ENCODE assay signal across 17 cellular contexts in the genomic region with DNA sequence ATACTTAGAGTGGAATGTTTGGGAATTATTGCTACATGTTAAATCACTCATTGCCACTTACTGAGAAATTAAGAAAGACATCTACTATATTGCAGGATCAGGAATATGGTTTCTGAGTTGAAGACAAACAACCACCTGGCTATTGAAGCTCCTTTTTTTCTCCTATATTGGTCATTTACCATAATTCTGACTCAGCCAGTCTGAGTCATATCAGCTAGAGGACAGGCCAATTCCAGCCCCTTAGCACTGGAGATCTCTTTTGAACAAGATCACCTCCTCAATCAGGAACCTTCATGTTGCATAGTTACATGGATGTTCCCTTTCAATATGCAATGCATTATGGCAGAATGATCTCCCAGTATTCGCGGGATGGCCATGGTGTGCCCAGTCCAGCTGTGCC. TPM values are rescaled to one million over a fixed set of nuclear protein-coding genes. Genes with fewer than 3 reads are reported as not detected.
DNase-seq lines count a peak whose midpoint lies in the region; ATAC-seq and TF ChIP-seq lines count a peak whose summit lies in the region.
"Had no signal": no experiment of that assay in that cellular context is flagged by ENCODE, and none has a peak within 500 bp of the region (broad histone marks: within the 10 kb centered on the region; RNA-seq: fewer than 3 reads in every experiment).

No MANE protein-coding gene starts in this region.

- no peaks in the 10 kb centered on the region; a peak in 1 of 5 replicates for H3K9me3 Mint-ChIP-seq in H9
- peaks cover 11 to 18% of the 10 kb centered on the region in 2 donors for H3K9me3 Mint-ChIP-seq in effector memory CD8-positive, alpha-beta T cell

- no peak overlapping the region for H3K9ac ChIP-seq in H9 (ENCODE audit: extremely low read depth, insufficient read length, low read length)
- H3K9ac ChIP-seq in mesenchymal stem cell (ENCODE audit: low read length): no peak overlapping the region

- H3K27ac Mint-ChIP-seq in H9: peak overlapping the region in 2 of 3 experiments; percentile 5 to 37; a peak in 2 of 7 replicates
- H3K27ac Mint-ChIP-seq in effector memory CD8-positive, alpha-beta T cell: no peak overlapping the region
- H3K27ac Mint-ChIP-seq: CD14-positive monocyte had no signal

- ATAC-seq in RWPE2 (ENCODE audit: low read depth): peak; percentile 72
- no peak for ATAC-seq in effector memory CD8-positive, alpha-beta T cell (replicated peaks)

- no peaks in the 10 kb centered on the region for H3K79me2 ChIP-seq in H9 (ENCODE audit: insufficient read depth, low read length)

- H3K4me1 Mint-ChIP-seq in H9: peaks cover 21 to 28% of the 10 kb centered on the region in 2 experiments
- H3K4me1 Mint-ChIP-seq in effector memory CD8-positive, alpha-beta T cell (ENCODE audit: low read depth in 2 of 2): no peaks in the 10 kb centered on the region
- H3K4me1 Mint-ChIP-seq: CD14-positive monocyte had no signal

- H3K27me3 ChIP-seq in H9 (ENCODE audit: insufficient read depth, low read length): no peaks in the 10 kb centered on the region
- H3K27me3 ChIP-seq in RWPE2 (ENCODE audit: insufficient read depth, poor library complexity, severe bottlenecking): no peaks in the 10 kb centered on the region
- no peaks in the 10 kb centered on the region for H3K27me3 ChIP-seq in mesenchymal stem cell (ENCODE audit: control insufficient read depth in 1 of 2, insufficient read depth in 1 of 2, low read length in 2 of 2)

- H3K79me1 ChIP-seq in H9 (ENCODE audit: insufficient read depth, low read depth, low read length, poor library complexity, severe bottlenecking) (no peaks in the 10 kb centered on the region), mesenchymal stem cell (replicated peaks; ENCODE audit: low read length, poor library complexity, severe bottlenecking) (no peaks in the 10 kb centered on the region)

- no peak overlapping the region for H3K56ac ChIP-seq in H9 (ENCODE audit: insufficient read length, low read depth, low read length)

- H3K36me3 ChIP-seq in RWPE2 (ENCODE audit: low read depth) (no peaks in the 10 kb centered on the region), mesenchymal stem cell (ENCODE audit: control insufficient read depth in 1 of 2, insufficient read depth in 2 of 2, low read depth in 1 of 2, low read length in 2 of 2) (no peaks in the 10 kb centered on the region)

- H3T11ph ChIP-seq in H9 (ENCODE audit: low read length): no peak overlapping the region

- H2BK15ac ChIP-seq in H9 (ENCODE audit: low read depth, low read length): no peak overlapping the region
- no peak overlapping the region for H2BK15ac ChIP-seq in mesenchymal stem cell (ENCODE audit: low read depth, poor library complexity, severe bottlenecking)

- H3K18ac ChIP-seq in H9 (ENCODE audit: insufficient read length, low read depth, low read length) (no peak overlapping the region), mesenchymal stem cell (ENCODE audit: low read depth in 1 of 2, low read length in 2 of 2) (no peak overlapping the region)

- H2AFZ ChIP-seq in H9 (ENCODE audit: low read length): no peak overlapping the region
- no peak overlapping the region for H2AFZ ChIP-seq in mesenchymal stem cell (ENCODE audit: low read depth, low read length)
- H2AFZ ChIP-seq: PC-9 had no signal

- H3K23ac ChIP-seq in H9 (ENCODE audit: insufficient read length, low read depth, low read length): no peak overlapping the region
- H3K23ac ChIP-seq in mesenchymal stem cell (ENCODE audit: low read length in 2 of 2): no peak overlapping the region

- no peak overlapping the region for H2BK120ac ChIP-seq in H9 (ENCODE audit: low read depth, low read length, poor library complexity, severe bottlenecking)
- H2BK120ac ChIP-seq in mesenchymal stem cell (ENCODE audit: low read depth, low read length): no peak overlapping the region

- H3K14ac ChIP-seq in H9 (ENCODE audit: insufficient read depth, low read length): no peak overlapping the region
- no peak overlapping the region for H3K14ac ChIP-seq in mesenchymal stem cell (ENCODE audit: low read length in 2 of 2)

- no peaks in the 10 kb centered on the region for H4K20me1 ChIP-seq in H9 (ENCODE audit: control insufficient read depth, insufficient read depth, insufficient read length)

- H3K9me3 ChIP-seq in H9 (ENCODE audit: control insufficient read depth, low read depth, low read length) (no peaks in the 10 kb centered on the region), RWPE2 (ENCODE audit: severe bottlenecking) (no peaks in the 10 kb centered on the region), mesenchymal stem cell (ENCODE audit: control insufficient read depth, low read length) (no peaks in the 10 kb centered on the region)
- H3K9me3 ChIP-seq: Caco-2 had no signal

- H3K4me2 ChIP-seq in H9 (ENCODE audit: insufficient read depth, insufficient read length, low read length): no peak overlapping the region
- H3K4me2 ChIP-seq in mesenchymal stem cell (ENCODE audit: low read length, poor library complexity, severe bottlenecking): no peak overlapping the region
- H3K4me2 ChIP-seq: PC-9 had no signal

- H4K8ac ChIP-seq in H9 (replicated peaks; ENCODE audit: insufficient read length, low read depth, low read length): no peak overlapping the region
- no peak overlapping the region for H4K8ac ChIP-seq in mesenchymal stem cell (ENCODE audit: low read length)

- H3K4me1 ChIP-seq in H9 (ENCODE audit: insufficient read depth, low read length): peaks cover 3% of the 10 kb centered on the region; the same call in 1 of the 2 replicates
- no peaks in the 10 kb centered on the region for H3K4me1 ChIP-seq in RWPE2 (ENCODE audit: insufficient read depth, poor library complexity, severe bottlenecking)
- no peaks in the 10 kb centered on the region for H3K4me1 ChIP-seq in mesenchymal stem cell (ENCODE audit: control insufficient read depth, insufficient read depth, low read depth, low read length)
- H3K4me1 ChIP-seq: Caco-2 had no signal

- H4K91ac ChIP-seq in H9 (ENCODE audit: insufficient read length, low read depth, low read length) (no peak overlapping the region), mesenchymal stem cell (ENCODE audit: low read length) (no peak overlapping the region)

- H3K27ac ChIP-seq in H9 (ENCODE audit: insufficient read length, low read depth, low read length) (no peak overlapping the region), RWPE2 (ENCODE audit: poor library complexity, severe bottlenecking) (no peak overlapping the region), mesenchymal stem cell (ENCODE audit: low read length, poor library complexity, severe bottlenecking) (no peak overlapping the region)
- H3K27ac ChIP-seq: PC-9 had no signal

- H2AK5ac ChIP-seq in H9 (ENCODE audit: insufficient read length, low read length) (no peak overlapping the region), mesenchymal stem cell (ENCODE audit: low read length, severe bottlenecking) (no peak overlapping the region)

- TF ChIP-seq CTCF in H9 (conservative IDR thresholded peaks at IDR 0.05): no peak
- no peak for TF ChIP-seq CTCF in RWPE2 (IDR thresholded peaks at IDR 0.05; ENCODE audit: poor library complexity, severe bottlenecking)
- no peak for TF ChIP-seq CTCF in choroid plexus epithelial cell (conservative IDR thresholded peaks at IDR 0.05; ENCODE audit: low read depth, low read length)

- H2BK5ac ChIP-seq in H9 (ENCODE audit: insufficient read length, low read length) (no peak overlapping the region), mesenchymal stem cell (ENCODE audit: low read depth, low read length, poor library complexity, severe bottlenecking) (no peak overlapping the region)

- H2BK20ac ChIP-seq in H9 (ENCODE audit: low read depth, low read length, poor library complexity, severe bottlenecking): no peak overlapping the region

- H3K4me3 ChIP-seq in RWPE2 (ENCODE audit: severe bottlenecking) (no peak overlapping the region), choroid plexus epithelial cell (ENCODE audit: low read depth, low read length) (no peak overlapping the region), mesenchymal stem cell (ENCODE audit: insufficient read depth in 1 of 2, low read depth in 1 of 2, low read length in 2 of 2) (no peak overlapping the region)
- H3K4me3 ChIP-seq: PC-9 had no signal

- WGBS in H9 (ENCODE audit: extremely low coverage, insufficient read length, low lambda C conversion rate): no CpG with 5 or more reads among the region's 2 CpGs
- WGBS in mesenchymal stem cell: 100% methylated on average over 2 of the region's 2 CpGs

- no peak overlapping the region for H3K4me3 Mint-ChIP-seq in H9
- H3K4me3 Mint-ChIP-seq in effector memory CD8-positive, alpha-beta T cell: no peak overlapping the region
- H3K4me3 Mint-ChIP-seq: CD14-positive monocyte had no signal

- no peak overlapping the region for H3K4ac ChIP-seq in H9 (ENCODE audit: low read depth, low read length)
- no peak overlapping the region for H3K4ac ChIP-seq in mesenchymal stem cell (ENCODE audit: low read depth in 1 of 2, low read length in 2 of 2)

- no peaks in the 10 kb centered on the region for H3K23me2 ChIP-seq in H9 (ENCODE audit: insufficient read length, low read depth, low read length, poor library complexity, severe bottlenecking)

- H2BK12ac ChIP-seq in H9 (ENCODE audit: insufficient read length, low read depth, low read length) (no peak overlapping the region), mesenchymal stem cell (ENCODE audit: low read length in 2 of 2) (no peak overlapping the region)

- DNase-seq in H9 (no peak), RWPE2 (ENCODE audit: low spot score) (no peak), choroid plexus epithelial cell (ENCODE audit: low read depth) (peak; percentile 7), mesenchymal stem cell (peak; percentile 4), NCI-H128 (lab: John Stamatoyannopoulos, UW; ENCODE audit: unreplicated experiment) (no peak), MV-4-11 (lab: John Stamatoyannopoulos, UW) (no peak)
- DNase-seq in effector memory CD8-positive, alpha-beta T cell: no peak
- DNase-seq: Caco-2; NCI-H1048; NCI-H1694; NCI-H345; NCI-H526 treated with DMSO at 0.1 percent for 48 hours; NK-92 treated with Interleukin-12 subunit alpha and Interleukin-12 subunit beta, amount 100 ng/mL, for 24 hours; PC-9; SHP77 had no signal

- no peaks in the 10 kb centered on the region for H3K27me3 Mint-ChIP-seq in H9 (ENCODE audit: low read depth)
- H3K27me3 Mint-ChIP-seq in effector memory CD8-positive, alpha-beta T cell: no peaks in the 10 kb centered on the region

- H4K5ac ChIP-seq in H9 (ENCODE audit: insufficient read length, low read depth, low read length): no peak overlapping the region

- no peaks in the 10 kb centered on the region for H3K36me3 Mint-ChIP-seq in H9 (ENCODE audit: insufficient read depth in 1 of 3, low read depth in 3 of 3)
- no peaks in the 10 kb centered on the region for H3K36me3 Mint-ChIP-seq in effector memory CD8-positive, alpha-beta T cell (ENCODE audit: insufficient read depth)
- H3K36me3 Mint-ChIP-seq: CD14-positive monocyte had no signal

RNA-seq across cellular contexts. Expression of a gene that starts 42.7 kb away (rescaled TPM):
- not detected in 2 replicates for total RNA-seq in H9 (2021)
- polyA plus RNA-seq in mesenchymal stem cell (2013, experiment 1 of 2): under 0.01 TPM
- under 0.01 TPM for polyA plus RNA-seq in mesenchymal stem cell (2013, experiment 2 of 2)
- total RNA-seq: A673, Caco-2, PC-9 had no signal
- polyA plus RNA-seq: CD14-positive monocyte had no signal

Comparison
In these comparisons a context has a peak if more than half of its experiments do, and no peak if none do; other contexts are left out.
1. DNase-seq: peak in choroid plexus epithelial cell (single experiment) and mesenchymal stem cell (single experiment); none in H9 (single experiment), RWPE2 (single experiment), NCI-H128 (single experiment), effector memory CD8-positive, alpha-beta T cell (0 of 3) and MV-4-11 (single experiment).
2. H3K27ac Mint-ChIP-seq: peak in H9 (2 of 3); none in effector memory CD8-positive, alpha-beta T cell (0 of 2).